In genomic region chr15:67758610-67759300, GRCh38 we compare ENCODE assay signal across 20 cellular contexts.
A peak's percentile ranks its signal among the peaks of the same experiment; 100 is the strongest.
DNase-seq lines count a peak whose midpoint lies in the region; ATAC-seq and TF ChIP-seq lines count a peak whose summit lies in the region.
"Had no signal": no experiment of that assay in that cellular context is flagged by ENCODE, and none has a peak within 500 bp of the region (broad histone marks: within the 10 kb centered on the region; RNA-seq: fewer than 3 reads in every experiment).

No MANE protein-coding gene starts in this region.

- peak overlapping the region; percentile 78 for H3K27ac Mint-ChIP-seq in activated naive CD4-positive, alpha-beta T cell treated with anti-CD3 and anti-CD28 coated beads, Interleukin-2, amount 50 U/mL, for 24 hours
- H3K27ac Mint-ChIP-seq in T-cell (peak overlapping the region; percentile 80 to 83), nephron progenitor cell (no peak overlapping the region)
- peak overlapping the region in 1 of 2 donors; percentile 77 for H3K27ac Mint-ChIP-seq in stimulated activated naive CD8-positive, alpha-beta T cell treated with anti-CD3 and anti-CD28 coated beads, Interleukin-15, amount 100 ng/mL, for 72 hours

- peaks cover 4% of the 10 kb centered on the region for H3K9me3 Mint-ChIP-seq in activated naive CD4-positive, alpha-beta T cell treated with anti-CD3 and anti-CD28 coated beads, Interleukin-2, amount 50 U/mL, for 24 hours
- H3K9me3 Mint-ChIP-seq in T-cell = no peaks in the 10 kb centered on the region
- peaks cover 0 to 4% of the 10 kb centered on the region in 2 donors for H3K9me3 Mint-ChIP-seq in stimulated activated naive CD8-positive, alpha-beta T cell treated with anti-CD3 and anti-CD28 coated beads, Interleukin-15, amount 100 ng/mL, for 72 hours
- H3K9me3 Mint-ChIP-seq in nephron progenitor cell = no peaks in the 10 kb centered on the region

- in situ Hi-C loops in astrocyte of the spinal cord (cut with HindIII; ENCODE audit: low sequenced_read_pairs) = no loop called here

- no peak overlapping the region for H3K27ac ChIP-seq in lower lobe of right lung
- H3K27ac ChIP-seq: body of pancreas, coronary artery, GM23248, hepatocyte, ovary, tibial artery had no signal

- peaks cover 95% of the 10 kb centered on the region for H3K4me1 Mint-ChIP-seq in activated naive CD4-positive, alpha-beta T cell treated with anti-CD3 and anti-CD28 coated beads, Interleukin-2, amount 50 U/mL, for 24 hours
- H3K4me1 Mint-ChIP-seq in T-cell (peaks cover 86 to 94% (median 90%) of the 10 kb centered on the region in 3 donors), nephron progenitor cell (peaks cover 32% of the 10 kb centered on the region)
- H3K4me1 Mint-ChIP-seq in stimulated activated naive CD8-positive, alpha-beta T cell treated with anti-CD3 and anti-CD28 coated beads, Interleukin-15, amount 100 ng/mL, for 72 hours = peaks cover 88% of the 10 kb centered on the region

- ATAC-seq in T-cell (replicated peaks in 1 of 4) = peak; percentile 67 to 84 (median 80)
- ATAC-seq in stimulated activated naive CD8-positive, alpha-beta T cell treated with anti-CD3 and anti-CD28 coated beads, Interleukin-15, amount 100 ng/mL, for 72 hours = peak; percentile 48
- no peak for ATAC-seq in lower lobe of right lung
- ATAC-seq: body of pancreas, right cardiac atrium had no signal

- H3K9me3 ChIP-seq in lower lobe of right lung = no peaks in the 10 kb centered on the region
- H3K9me3 ChIP-seq: body of pancreas, ovary, tibial artery had no signal

- CTCF ChIA-PET in T-cell (lab: Charles Lee) = interaction anchor here in 1 of 2 donors (0.6 kb wide), 1 partner anchor 10 kb away, joined by 3 read pairs; no protein-coding TSS in a partner anchor

- TF ChIP-seq CTCF in astrocyte of the spinal cord (IDR thresholded peaks at IDR 0.05; ENCODE audit: low read depth, low read length) = no peak
- TF ChIP-seq CTCF in nephron progenitor cell (IDR thresholded peaks at IDR 0.05) = no peak
- TF ChIP-seq CTCF in lower lobe of right lung (IDR thresholded peaks at IDR 0.05) = no peak

- H3K36me3 Mint-ChIP-seq in activated naive CD4-positive, alpha-beta T cell treated with anti-CD3 and anti-CD28 coated beads, Interleukin-2, amount 50 U/mL, for 24 hours = no peaks in the 10 kb centered on the region
- H3K36me3 Mint-ChIP-seq in T-cell (peaks cover 4% of the 10 kb centered on the region), nephron progenitor cell (ENCODE audit: low read depth) (peaks cover 7% of the 10 kb centered on the region)

- H3K27me3 Mint-ChIP-seq in activated naive CD4-positive, alpha-beta T cell treated with anti-CD3 and anti-CD28 coated beads, Interleukin-2, amount 50 U/mL, for 24 hours = no peaks in the 10 kb centered on the region
- H3K27me3 Mint-ChIP-seq in T-cell (no peaks in the 10 kb centered on the region), nephron progenitor cell (ENCODE audit: low read depth, poor library complexity) (peaks cover 4% of the 10 kb centered on the region)
- H3K27me3 Mint-ChIP-seq in stimulated activated naive CD8-positive, alpha-beta T cell treated with anti-CD3 and anti-CD28 coated beads, Interleukin-15, amount 100 ng/mL, for 72 hours = no peaks in the 10 kb centered on the region

- H3K4me3 Mint-ChIP-seq in activated naive CD4-positive, alpha-beta T cell treated with anti-CD3 and anti-CD28 coated beads, Interleukin-2, amount 50 U/mL, for 24 hours = peak overlapping the region; percentile 57
- H3K4me3 Mint-ChIP-seq in T-cell (peak overlapping the region in 2 of 3 donors; percentile 15 to 58), nephron progenitor cell (no peak overlapping the region)
- peak overlapping the region; percentile 38 to 63 for H3K4me3 Mint-ChIP-seq in stimulated activated naive CD8-positive, alpha-beta T cell treated with anti-CD3 and anti-CD28 coated beads, Interleukin-15, amount 100 ng/mL, for 72 hours

- POLR2A ChIA-PET in T-cell (lab: Charles Lee) = interaction anchor here in 1 of 2 donors (0.6 kb wide), 1 partner anchor 26 kb away, joined by 3 read pairs; no protein-coding TSS in a partner anchor

- H3K4me3 ChIP-seq in astrocyte of the spinal cord (ENCODE audit: low read depth, low read length) (no peak overlapping the region), lower lobe of right lung (no peak overlapping the region)
- H3K4me3 ChIP-seq: body of pancreas, coronary artery, GM23248, hepatocyte, ovary, tibial artery had no signal

- intact Hi-C loops in lower lobe of right lung (cut with DNase I) = no loop called here

- H3K4me1 ChIP-seq in lower lobe of right lung = peaks cover 5% of the 10 kb centered on the region
- H3K4me1 ChIP-seq: tibial artery had no signal

- no peaks in the 10 kb centered on the region for H3K27me3 ChIP-seq in lower lobe of right lung (ENCODE audit: low read depth)
- H3K27me3 ChIP-seq: body of pancreas, hepatocyte, ovary, tibial artery had no signal

- no peaks in the 10 kb centered on the region for H3K36me3 ChIP-seq in lower lobe of right lung
- H3K36me3 ChIP-seq: ovary had no signal

- DNase-seq in activated naive CD4-positive, alpha-beta T cell (lab: John Stamatoyannopoulos, UW) = no peak
- no peak for DNase-seq in T-cell
- peak; percentile 12 for DNase-seq in astrocyte of the spinal cord (ENCODE audit: low read depth, low spot score)
- no peak for DNase-seq in stimulated activated naive CD8-positive, alpha-beta T cell treated with anti-CD3 and anti-CD28 coated beads, Interleukin-15, amount 100 ng/mL, for 72 hours
- no peak for DNase-seq in NCI-H2227 (lab: John Stamatoyannopoulos, UW; ENCODE audit: unreplicated experiment)
- DNase-seq in nephron progenitor cell = no peak
- DNase-seq in lower lobe of right lung = no peak
- DNase-seq: activated CD4-positive, alpha-beta T cell treated with anti-CD3 and anti-CD28 coated beads, Interleukin-2, amount 50 U/mL, for 48 hours; body of pancreas; COR-L47; GM23248; kidney; NCI-H1694 treated with DMSO at 0.1 percent for 48 hours; NCI-H510A; ovary; right cardiac atrium; tibial artery had no signal

Comparison
In these comparisons a context has a peak if more than half of its experiments do, and no peak if none do; other contexts are left out.
1. ATAC-seq: peak in T-cell (4 of 4) and stimulated activated naive CD8-positive, alpha-beta T cell treated with anti-CD3 and anti-CD28 coated beads, Interleukin-15, amount 100 ng/mL, for 72 hours (single experiment); none in lower lobe of right lung (0 of 2).